In genomic region chr18:47120428-47120827, GRCh38 we compare ENCODE assay signal across 12 cellular contexts. TPM values are rescaled to one million over a fixed set of nuclear protein-coding genes. Genes with fewer than 3 reads are reported as not detected.
DNase-seq lines count a peak whose midpoint lies in the region; ATAC-seq and TF ChIP-seq lines count a peak whose summit lies in the region.
"Had no signal": no experiment of that assay in that cellular context is flagged by ENCODE, and none has a peak within 500 bp of the region (broad histone marks: within the 10 kb centered on the region; RNA-seq: fewer than 3 reads in every experiment).

No MANE protein-coding gene starts in this region.

- H3K36me3 Mint-ChIP-seq in activated T-cell treated with anti-CD3 and anti-CD28 coated beads, Interleukin-2, amount 50 U/mL, for 72 hours (ENCODE audit: insufficient read depth in 2 of 2) = peaks cover 12 to 13% of the 10 kb centered on the region in 2 donors
- H3K36me3 Mint-ChIP-seq in CD8-positive, alpha-beta memory T cell = peaks cover 26 to 57% (median 27%) of the 10 kb centered on the region in 3 donors
- H3K36me3 Mint-ChIP-seq in T-helper 17 cell (ENCODE audit: low read depth) = peaks cover 10% of the 10 kb centered on the region

- dilution Hi-C loops in mammary epithelial cell (cut with HindIII; ENCODE audit: low sequenced_read_pairs) = no loop called here

- H3K27me3 Mint-ChIP-seq in activated T-cell treated with anti-CD3 and anti-CD28 coated beads, Interleukin-2, amount 50 U/mL, for 72 hours (ENCODE audit: low read depth) = no peaks in the 10 kb centered on the region
- H3K27me3 Mint-ChIP-seq in CD8-positive, alpha-beta memory T cell = no peaks in the 10 kb centered on the region
- no peaks in the 10 kb centered on the region for H3K27me3 Mint-ChIP-seq in T-helper 17 cell
- H3K27me3 Mint-ChIP-seq: naive thymus-derived CD4-positive, alpha-beta T cell had no signal

- peak; percentile 21 to 31 for DNase-seq in activated T-cell treated with anti-CD3 and anti-CD28 coated beads, Interleukin-2, amount 50 U/mL, for 72 hours
- DNase-seq in mammary epithelial cell (no peak), mucosa of gallbladder (ENCODE audit: low spot score) (no peak), T-helper 17 cell (no peak)
- DNase-seq in CD8-positive, alpha-beta memory T cell = no peak
- DNase-seq: amygdala; naive thymus-derived CD4-positive, alpha-beta T cell; NCI-H1436 treated with DMSO at 0.1 percent for 48 hours; tibial artery had no signal

- intact Hi-C loops in mammary epithelial cell (cut with micrococcal nuclease) = no loop called here

- H3K9me3 ChIP-seq in mammary epithelial cell (replicated peaks; ENCODE audit: insufficient read depth, low read length) (no peaks in the 10 kb centered on the region), T-helper 17 cell (ENCODE audit: control insufficient read depth, low read length, poor library complexity, severe bottlenecking) (no peaks in the 10 kb centered on the region)
- H3K9me3 ChIP-seq in CD8-positive, alpha-beta memory T cell (ENCODE audit: low read length) = no peaks in the 10 kb centered on the region
- H3K9me3 ChIP-seq: tibial artery had no signal

- 100% methylated on average over 4 of the region's 4 CpGs for WGBS in mammary epithelial cell (ENCODE audit: low coverage, missing lambda C conversion rate)

- H3K27ac Mint-ChIP-seq in activated T-cell treated with anti-CD3 and anti-CD28 coated beads, Interleukin-2, amount 50 U/mL, for 72 hours = peak overlapping the region; percentile 30
- H3K27ac Mint-ChIP-seq in CD8-positive, alpha-beta memory T cell = peak overlapping the region in 1 of 8 donors; percentile 38
- no peak overlapping the region for H3K27ac Mint-ChIP-seq in T-helper 17 cell
- H3K27ac Mint-ChIP-seq: naive thymus-derived CD4-positive, alpha-beta T cell had no signal

- no peak for TF ChIP-seq CTCF in mammary epithelial cell (conservative IDR thresholded peaks at IDR 0.05 in 1 of 2, IDR thresholded peaks at IDR 0.05 in 1 of 2; ENCODE audit: extremely low read depth in 1 of 2, insufficient read depth in 1 of 2, low read depth in 1 of 2, low read length in 2 of 2)

- H3K9ac ChIP-seq in mammary epithelial cell (ENCODE audit: insufficient read depth, low read length) = no peak overlapping the region

- no peak overlapping the region for H3K4me2 ChIP-seq in mammary epithelial cell (ENCODE audit: insufficient read depth, low read depth, low read length)

- H3K4me3 Mint-ChIP-seq in activated T-cell treated with anti-CD3 and anti-CD28 coated beads, Interleukin-2, amount 50 U/mL, for 72 hours = peak overlapping the region; percentile 58 to 75
- no peak overlapping the region for H3K4me3 Mint-ChIP-seq in CD8-positive, alpha-beta memory T cell
- H3K4me3 Mint-ChIP-seq in T-helper 17 cell = no peak overlapping the region
- H3K4me3 Mint-ChIP-seq: naive thymus-derived CD4-positive, alpha-beta T cell had no signal

- CTCF ChIA-PET in mammary epithelial cell (lab: Charles Lee; ENCODE audit: low non-redundant PET) = no interaction called here
- CTCF ChIA-PET in CD8-positive, alpha-beta memory T cell (lab: Charles Lee) = no interaction called here

- no peak overlapping the region for H2AFZ ChIP-seq in mammary epithelial cell (ENCODE audit: low read depth, low read length)

- H3K27me3 ChIP-seq in mammary epithelial cell (ENCODE audit: insufficient read depth, low read length) = no peaks in the 10 kb centered on the region
- H3K27me3 ChIP-seq in CD8-positive, alpha-beta memory T cell (ENCODE audit: insufficient read depth, low read length, poor library complexity, severe bottlenecking) = no peaks in the 10 kb centered on the region
- H3K27me3 ChIP-seq: tibial artery had no signal

- BruUV-seq in mammary epithelial cell (replicated peaks; lab: Mats Ljungman, UMichigan) = no TSS peak

- in situ Hi-C loops in mammary epithelial cell (cut with MboI; ENCODE audit: low sequenced_read_pairs in 2 of 2) = no loop called here

- no peak overlapping the region for H3K4me3 ChIP-seq in mammary epithelial cell (replicated peaks in 1 of 3; ENCODE audit: insufficient read depth in 1 of 3, low read depth in 2 of 3, low read length in 3 of 3)
- H3K4me3 ChIP-seq in CD8-positive, alpha-beta memory T cell (ENCODE audit: low read length) = no peak overlapping the region
- H3K4me3 ChIP-seq: tibial artery had no signal

- H3K4me1 Mint-ChIP-seq in activated T-cell treated with anti-CD3 and anti-CD28 coated beads, Interleukin-2, amount 50 U/mL, for 72 hours (ENCODE audit: low read depth) = peaks cover 54% of the 10 kb centered on the region
- H3K4me1 Mint-ChIP-seq in CD8-positive, alpha-beta memory T cell = peaks cover 3 to 10% (median 8%) of the 10 kb centered on the region in 3 donors
- peaks cover 6% of the 10 kb centered on the region for H3K4me1 Mint-ChIP-seq in T-helper 17 cell

- POLR2A ChIA-PET in CD8-positive, alpha-beta memory T cell (lab: Charles Lee) = no interaction called here

- no peaks in the 10 kb centered on the region for H3K4me1 ChIP-seq in mammary epithelial cell (ENCODE audit: insufficient read depth, low read length)
- H3K4me1 ChIP-seq in CD8-positive, alpha-beta memory T cell (ENCODE audit: insufficient read depth, low read length) = no peaks in the 10 kb centered on the region
- H3K4me1 ChIP-seq: tibial artery had no signal

- peak; percentile 88 for ATAC-seq in GM18520 (IDR thresholded peaks at IDR 0.05; ENCODE audit: unreplicated experiment)
- peak; percentile 97 for ATAC-seq in GM19463 (IDR thresholded peaks at IDR 0.05; ENCODE audit: unreplicated experiment)
- peak; percentile 95 for ATAC-seq in HG03039 (IDR thresholded peaks at IDR 0.05; ENCODE audit: unreplicated experiment)
- ATAC-seq in activated T-cell treated with anti-CD3 and anti-CD28 coated beads, Interleukin-2, amount 50 U/mL, for 72 hours (replicated peaks in 1 of 2) = peak; percentile 91 to 95
- no peak for ATAC-seq in T-helper 17 cell
- ATAC-seq: naive thymus-derived CD4-positive, alpha-beta T cell had no signal

- peaks cover under 1% of the 10 kb centered on the region for H3K36me3 ChIP-seq in mammary epithelial cell (ENCODE audit: insufficient read depth, low read length)
- no peaks in the 10 kb centered on the region for H3K36me3 ChIP-seq in CD8-positive, alpha-beta memory T cell (ENCODE audit: insufficient read depth, low read length)

- no peaks in the 10 kb centered on the region for H4K20me1 ChIP-seq in mammary epithelial cell (ENCODE audit: insufficient read depth, low read length)

- no peak overlapping the region for H3K27ac ChIP-seq in mammary epithelial cell (ENCODE audit: insufficient read depth, low read depth, low read length)
- H3K27ac ChIP-seq in CD8-positive, alpha-beta memory T cell (ENCODE audit: low read depth, low read length) = no peak overlapping the region
- H3K27ac ChIP-seq: tibial artery had no signal

- H3K79me2 ChIP-seq in mammary epithelial cell (ENCODE audit: insufficient read depth, low read length) = no peaks in the 10 kb centered on the region

- no peaks in the 10 kb centered on the region for H3K9me3 Mint-ChIP-seq in activated T-cell treated with anti-CD3 and anti-CD28 coated beads, Interleukin-2, amount 50 U/mL, for 72 hours
- no peaks in the 10 kb centered on the region for H3K9me3 Mint-ChIP-seq in CD8-positive, alpha-beta memory T cell
- H3K9me3 Mint-ChIP-seq: naive thymus-derived CD4-positive, alpha-beta T cell had no signal

RNA-seq across cellular contexts. Expression of gene HDHD2, which starts 29.9 kb away (rescaled TPM):
- total RNA-seq in activated T-cell treated with anti-CD3 and anti-CD28 coated beads, Interleukin-2, amount 50 U/mL, for 72 hours = 10 to 100 TPM; 31.9 to 47.1 TPM
- 10 to 100 TPM; 18.3 to 28.6 TPM for total RNA-seq in mammary epithelial cell
- 6.2 TPM for polyA plus RNA-seq in mammary epithelial cell
- 14.9 TPM for polyA minus RNA-seq in mammary epithelial cell
- total RNA-seq in CD8-positive, alpha-beta memory T cell = 10 to 100 TPM; 25.6 to 27.3 TPM
- polyA plus RNA-seq in CD8-positive, alpha-beta memory T cell = 45.7 TPM
- 36.9 TPM for total RNA-seq in mucosa of gallbladder
- total RNA-seq in T-helper 17 cell = 10 to 100 TPM; 16.6 to 23.5 TPM

RNA-seq across cellular contexts. Expression of gene IER3IP1, which starts 55.7 kb away (rescaled TPM):
- 10 to 100 TPM; 13.3 to 14.4 TPM for total RNA-seq in activated T-cell treated with anti-CD3 and anti-CD28 coated beads, Interleukin-2, amount 50 U/mL, for 72 hours
- total RNA-seq in mammary epithelial cell = 10 to 100 TPM; 13.2 to 15.2 TPM
- polyA plus RNA-seq in mammary epithelial cell = 8.8 TPM
- 11.1 TPM for polyA minus RNA-seq in mammary epithelial cell
- 10 to 100 TPM; 15.6 to 19.0 TPM for total RNA-seq in CD8-positive, alpha-beta memory T cell
- polyA plus RNA-seq in CD8-positive, alpha-beta memory T cell = 20.9 TPM
- 11.3 TPM for total RNA-seq in mucosa of gallbladder
- 1 to 10 TPM; 4.9 to 5.0 TPM for total RNA-seq in T-helper 17 cell

Comparison
In these comparisons a context has a peak if more than half of its experiments do, and no peak if none do; other contexts are left out.
1. DNase-seq: peak in activated T-cell treated with anti-CD3 and anti-CD28 coated beads, Interleukin-2, amount 50 U/mL, for 72 hours (2 of 2); none in mammary epithelial cell (single experiment), CD8-positive, alpha-beta memory T cell (0 of 5), mucosa of gallbladder (single experiment) and T-helper 17 cell (0 of 3).
2. H3K4me3 Mint-ChIP-seq: peak in activated T-cell treated with anti-CD3 and anti-CD28 coated beads, Interleukin-2, amount 50 U/mL, for 72 hours (2 of 2); none in CD8-positive, alpha-beta memory T cell (0 of 7) and T-helper 17 cell (single experiment).